ENCODE assay signal across 1 cellular context in genomic region chr9:92669890-92670708, GRCh38.
A peak's percentile ranks its signal among the peaks of the same experiment; 100 is the strongest.
TF ChIP-seq lines count a peak whose summit lies in the region.

Gene IPPK, minus strand, starts transcription at chr9:92670131. Its CDS starts 143 bp downstream, at chr9:92669988.

TF ChIP-seq in WTC11, 78 proteins besides CTCF, POLR2A, EP300 and RAD21 (continued from another document):
- TF ChIP-seq ARID4B (CRISPR knock-in tag; IDR thresholded peaks at IDR 0.05; ENCODE audit: borderline replicate concordance) (peak; percentile 55; the same call in 1 of the 2 replicates), MAX (CRISPR knock-in tag; IDR thresholded peaks at IDR 0.05) (0 out of 2 replicates have a peak, but pooled peaks have one; percentile 44), ZNF121 (CRISPR knock-in tag; IDR thresholded peaks at IDR 0.05) (peak; percentile 98), ESRRA (CRISPR knock-in tag; IDR thresholded peaks at IDR 0.05; ENCODE audit: borderline replicate concordance) (peak; percentile 47; the same call in 1 of the 2 replicates), ZMAT4 (CRISPR knock-in tag; IDR thresholded peaks at IDR 0.05) (no peak), FOXK1 (CRISPR knock-in tag; IDR thresholded peaks at IDR 0.05) (peak; percentile 83), CBFB (CRISPR knock-in tag; IDR thresholded peaks at IDR 0.05; ENCODE audit: low read depth) (0 out of 2 replicates have a peak, but pooled peaks have one; percentile 46), KAT7 (CRISPR knock-in tag; IDR thresholded peaks at IDR 0.05; ENCODE audit: borderline replicate concordance) (0 out of 2 replicates have a peak, but pooled peaks have one; percentile 39), USF2 (CRISPR knock-in tag; IDR thresholded peaks at IDR 0.05) (peak; percentile 62), USF1 (CRISPR knock-in tag; IDR thresholded peaks at IDR 0.05) (0 out of 2 replicates have a peak, but pooled peaks have one; percentile 51), GTF2I (CRISPR knock-in tag; conservative IDR thresholded peaks at IDR 0.05) (0 out of 2 replicates have a peak, but pooled peaks have one; percentile 63)
